ENCODE assay signal across 1 cellular context in genomic region chr15:58138106-58138505, GRCh38.
TF ChIP-seq lines count a peak whose summit lies in the region.

Gene AQP9, plus strand, starts transcription at chr15:58138381. Its CDS starts 185 bp downstream, at chr15:58138566.

TF ChIP-seq in A549, 52 proteins besides CTCF, POLR2A, EP300 and RAD21:
- no peak for TF ChIP-seq ESRRA (IDR thresholded peaks at IDR 0.05; ENCODE audit: borderline replicate concordance, low read length)
- TF ChIP-seq EHF (CRISPR knock-in tag; IDR thresholded peaks at IDR 0.05), result no peak
- no peak for TF ChIP-seq SREBF2 (IDR thresholded peaks at IDR 0.05)
- TF ChIP-seq CHD4 (IDR thresholded peaks at IDR 0.05; ENCODE audit: borderline replicate concordance), result no peak
- TF ChIP-seq MAX (IDR thresholded peaks at IDR 0.05), result no peak
- TF ChIP-seq MYC (IDR thresholded peaks at IDR 0.05; ENCODE audit: borderline replicate concordance, low read length), result no peak
- no peak for TF ChIP-seq GATA3 (IDR thresholded peaks at IDR 0.05; ENCODE audit: borderline replicate concordance)
- TF ChIP-seq NPAS2 (CRISPR knock-in tag; IDR thresholded peaks at IDR 0.05; ENCODE audit: borderline replicate concordance), result no peak
- TF ChIP-seq TP53 (CRISPR knock-in tag; IDR thresholded peaks at IDR 0.05), result no peak
- TF ChIP-seq FOSL2 (IDR thresholded peaks at IDR 0.05), result no peak
- no peak for TF ChIP-seq FOSL2 (CRISPR knock-in tag; IDR thresholded peaks at IDR 0.05)
- no peak for TF ChIP-seq USF2 (IDR thresholded peaks at IDR 0.05)
- no peak for TF ChIP-seq MAZ (IDR thresholded peaks at IDR 0.05; ENCODE audit: borderline replicate concordance, low read depth, low read length)
- TF ChIP-seq JUN (IDR thresholded peaks at IDR 0.05), result no peak
- no peak for TF ChIP-seq KDM5A (IDR thresholded peaks at IDR 0.05)
- no peak for TF ChIP-seq CBX2 (IDR thresholded peaks at IDR 0.05; ENCODE audit: borderline replicate concordance, low read depth)
- no peak for TF ChIP-seq BHLHE40 (IDR thresholded peaks at IDR 0.05; ENCODE audit: low read depth, low read length)
- no peak for TF ChIP-seq POLR2AphosphoS2 (conservative IDR thresholded peaks at IDR 0.05; ENCODE audit: low read length)
- TF ChIP-seq CHD2 (IDR thresholded peaks at IDR 0.05; ENCODE audit: low read length, partially characterized antibody), result no peak
- TF ChIP-seq TFCP2L1 (CRISPR knock-in tag; IDR thresholded peaks at IDR 0.05), result no peak
TF ChIP-seq in A549: peak in this region for 0.
